Comparison of ENCODE assay signal across 11 cellular contexts in the genomic region with DNA sequence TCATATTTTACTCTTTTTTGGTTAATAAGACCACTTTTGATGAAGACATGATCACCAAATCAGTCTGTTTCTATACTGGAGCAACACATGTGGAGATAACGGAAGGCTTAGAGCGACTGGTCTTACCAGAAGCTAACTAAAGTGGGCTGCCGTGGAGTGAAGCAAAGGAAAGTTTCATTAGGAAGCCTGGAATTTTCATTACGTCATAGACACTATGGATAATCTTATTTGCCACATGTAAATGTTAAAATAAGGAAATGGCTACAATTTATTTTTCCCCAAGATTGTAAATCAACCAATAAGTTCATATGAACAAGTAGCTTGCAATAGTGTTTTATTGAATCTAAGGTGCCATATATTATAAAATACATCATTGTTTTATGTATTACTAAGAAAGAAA.
"Had no signal": no experiment of that assay in that cellular context is flagged by ENCODE, and none has a peak within 500 bp of the region (broad histone marks: within the 10 kb centered on the region; RNA-seq: fewer than 3 reads in every experiment).

No MANE protein-coding gene starts in this region.

- H3K4me3 ChIP-seq: GM23248, GM23338, HAP-1 had no signal

- H3K36me3 ChIP-seq: HAP-1 had no signal

- H2AFZ ChIP-seq: GM23248, GM23338 had no signal

- H3K9ac ChIP-seq: GM23248 had no signal

- H3K27ac Mint-ChIP-seq: GM23338, H9, HFFc6 had no signal

- ATAC-seq: GM23338, HCT116 had no signal

- H3K27ac ChIP-seq: GM23248 had no signal

- H3K4me3 Mint-ChIP-seq: GM23338, H9, HFFc6 had no signal

- H3K4me2 ChIP-seq: GM23338 had no signal

- H3K4me1 ChIP-seq: HAP-1 had no signal

- H3K9me3 Mint-ChIP-seq: GM23338, H9, HFFc6 had no signal

- FAIRE-seq: H1, H54 had no signal

- DNase-seq: GM23248, GOT3, H7, H9, HCEC 1CT, HFFc6 had no signal

- H3K9me3 ChIP-seq: HAP-1 had no signal
